9 cellular contexts compared by ENCODE assay signal in the genomic region with DNA sequence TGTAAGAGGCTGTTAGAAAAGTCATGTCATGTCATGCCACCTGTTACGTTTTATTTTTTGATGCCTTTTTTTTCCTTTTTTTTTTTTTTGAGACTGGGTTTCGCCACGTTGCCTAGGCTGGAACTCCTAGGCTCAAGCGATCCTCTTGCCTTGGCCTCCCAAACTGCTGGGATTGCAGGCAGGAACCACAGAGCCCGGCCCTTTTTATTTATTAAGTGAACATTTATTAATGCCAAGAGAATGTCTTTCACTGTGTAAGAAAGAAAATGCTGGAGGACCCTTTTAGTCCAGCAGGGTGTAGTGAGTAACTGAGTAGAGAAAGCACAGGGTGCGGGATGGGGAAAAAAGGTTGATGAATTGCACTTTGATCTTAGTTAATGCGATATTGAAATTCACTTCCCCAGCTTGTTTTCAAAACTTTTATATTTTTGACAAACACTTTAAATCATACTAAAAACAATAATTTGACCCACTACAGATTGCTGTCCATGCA. TPM values are rescaled to one million over a fixed set of nuclear protein-coding genes. Genes with fewer than 3 reads are reported as not detected.
DNase-seq lines count a peak whose midpoint lies in the region; ATAC-seq, FAIRE-seq and TF ChIP-seq lines count a peak whose summit lies in the region.
"Had no signal": no experiment of that assay in that cellular context is flagged by ENCODE, and none has a peak within 500 bp of the region (broad histone marks: within the 10 kb centered on the region; RNA-seq: fewer than 3 reads in every experiment).

No MANE protein-coding gene starts in this region.

- peaks cover 10% of the 10 kb centered on the region for H3K4me1 ChIP-seq in mammary epithelial cell (ENCODE audit: insufficient read depth, low read length)
- peaks cover 4 to 13% of the 10 kb centered on the region in 2 donors for H3K4me1 ChIP-seq in kidney (ENCODE audit: control insufficient read depth in 1 of 2, insufficient read depth in 1 of 2, low read depth in 1 of 2, low read length in 2 of 2)
- H3K4me1 ChIP-seq in vagina, result peaks cover 42% of the 10 kb centered on the region

- ATAC-seq in GM21423 (IDR thresholded peaks at IDR 0.05; ENCODE audit: unreplicated experiment), result no peak

- BruUV-seq in MCF 10A (replicated peaks; lab: Mats Ljungman, UMichigan), result no TSS peak
- BruUV-seq in mammary epithelial cell (replicated peaks; lab: Mats Ljungman, UMichigan), result no TSS peak

- H3K9ac ChIP-seq in mammary epithelial cell (ENCODE audit: insufficient read depth, low read length) (no peak overlapping the region), kidney (ENCODE audit: low read length in 2 of 2) (peak overlapping the region in 1 of 2 donors; percentile 14)

- H3K27ac ChIP-seq in mammary epithelial cell (ENCODE audit: insufficient read depth, low read depth, low read length), result no peak overlapping the region
- no peak overlapping the region for H3K27ac ChIP-seq in kidney (ENCODE audit: low read depth in 2 of 2, low read length in 2 of 2)
- H3K27ac ChIP-seq in vagina, result peak overlapping the region; percentile 100

- 80% methylated on average over 5 of the region's 7 CpGs for WGBS in mammary epithelial cell (ENCODE audit: low coverage, missing lambda C conversion rate)

- H4K20me1 ChIP-seq in mammary epithelial cell (ENCODE audit: insufficient read depth, low read length), result no peaks in the 10 kb centered on the region

- no peak overlapping the region for H3K4me3 ChIP-seq in mammary epithelial cell (replicated peaks in 1 of 3; ENCODE audit: insufficient read depth in 1 of 3, low read depth in 2 of 3, low read length in 3 of 3)
- H3K4me3 ChIP-seq in kidney (ENCODE audit: low read length in 2 of 2), result peak overlapping the region in 1 of 2 donors; percentile 17
- H3K4me3 ChIP-seq in vagina, result peak overlapping the region in 1 of 2 donors; percentile 96

- POLR2A ChIA-PET in MCF 10A (lab: Yijun Ruan, JAX), result interaction anchor here (0.6 to 6.8 kb wide), 4 partner anchors 16 to 1092 kb away, joined by 3 to 74 read pairs (median 3); partner anchors contain the start of gene CCDC117

- in situ Hi-C loops in mammary epithelial cell (cut with MboI; ENCODE audit: low sequenced_read_pairs in 2 of 2), result no loop called here

- no peak for TF ChIP-seq POLR2A in vagina (IDR thresholded peaks at IDR 0.05)

- no peaks in the 10 kb centered on the region for H3K9me3 Mint-ChIP-seq in MCF 10A (ENCODE audit: unreplicated experiment)
- no peaks in the 10 kb centered on the region for H3K9me3 Mint-ChIP-seq in T-helper 2 cell treated with Interferon-gamma antibody and Interleukin-4, amounts not matched to agents 5 μg/mL and 100 μg/mL, for 36 hours

- peaks cover 35% of the 10 kb centered on the region for H3K36me3 Mint-ChIP-seq in MCF 10A (ENCODE audit: insufficient read depth, unreplicated experiment)
- peaks cover 52% of the 10 kb centered on the region for H3K36me3 Mint-ChIP-seq in T-helper 2 cell treated with Interferon-gamma antibody and Interleukin-4, amounts not matched to agents 5 μg/mL and 100 μg/mL, for 36 hours (ENCODE audit: low read depth)

- H3K27me3 ChIP-seq in mammary epithelial cell (ENCODE audit: insufficient read depth, low read length), result no peaks in the 10 kb centered on the region
- H3K27me3 ChIP-seq in vagina, result no peaks in the 10 kb centered on the region

- no peak overlapping the region for H3K4me2 ChIP-seq in mammary epithelial cell (ENCODE audit: insufficient read depth, low read depth, low read length)

- dilution Hi-C loops in mammary epithelial cell (cut with HindIII; ENCODE audit: low sequenced_read_pairs), result no loop called here

- no peak for TF ChIP-seq CTCF in MCF 10A (IDR thresholded peaks at IDR 0.05; ENCODE audit: unreplicated experiment)
- no peak for TF ChIP-seq CTCF in mammary epithelial cell (conservative IDR thresholded peaks at IDR 0.05 in 1 of 2, IDR thresholded peaks at IDR 0.05 in 1 of 2; ENCODE audit: extremely low read depth in 1 of 2, insufficient read depth in 1 of 2, low read depth in 1 of 2, low read length in 2 of 2)
- TF ChIP-seq CTCF in kidney (IDR thresholded peaks at IDR 0.05; ENCODE audit: borderline replicate concordance, extremely low read depth, insufficient read depth), result peak; percentile 13
- no peak for TF ChIP-seq CTCF in vagina (IDR thresholded peaks at IDR 0.05)

- H2AFZ ChIP-seq in mammary epithelial cell (ENCODE audit: low read depth, low read length), result no peak overlapping the region

- intact Hi-C loops in MCF 10A (cut with micrococcal nuclease) (no loop called here), mammary epithelial cell (cut with micrococcal nuclease) (loop anchor here (5.0 to 10.0 kb wide), 2 partner anchors 82 to 465 kb away; partner anchors contain the start of genes EWSR1, RHBDD3 and ZNRF3), kidney (cut with DNase I) (no loop called here), vagina (cut with DNase I) (no loop called here)

- H3K4me1 Mint-ChIP-seq in MCF 10A (ENCODE audit: insufficient read depth, unreplicated experiment), result peaks cover 13% of the 10 kb centered on the region
- H3K4me1 Mint-ChIP-seq in T-helper 2 cell treated with Interferon-gamma antibody and Interleukin-4, amounts not matched to agents 5 μg/mL and 100 μg/mL, for 36 hours (ENCODE audit: low read depth), result peaks cover 28% of the 10 kb centered on the region

- CTCF ChIA-PET in MCF 10A (lab: Yijun Ruan, JAX) (interaction anchor here (0.6 to 1.2 kb wide), 2 partner anchors 202 to 206 kb away, joined by 3 to 10 read pairs; no protein-coding TSS in a partner anchor), mammary epithelial cell (lab: Charles Lee; ENCODE audit: low non-redundant PET) (no interaction called here)

- H3K36me3 ChIP-seq in mammary epithelial cell (ENCODE audit: insufficient read depth, low read length) (peaks cover 5% of the 10 kb centered on the region), kidney (ENCODE audit: control insufficient read depth in 1 of 2, insufficient read depth in 2 of 2, low read length in 2 of 2) (peaks cover 2 to 4% of the 10 kb centered on the region in 2 donors), vagina (peaks cover 0 to 4% of the 10 kb centered on the region in 2 donors)

- H3K9me3 ChIP-seq in mammary epithelial cell (replicated peaks; ENCODE audit: insufficient read depth, low read length) (no peaks in the 10 kb centered on the region), kidney (ENCODE audit: control insufficient read depth in 1 of 2, low read length in 2 of 2) (no peaks in the 10 kb centered on the region), vagina (no peaks in the 10 kb centered on the region)

- H3K27me3 Mint-ChIP-seq in MCF 10A (ENCODE audit: insufficient read depth, unreplicated experiment), result no peaks in the 10 kb centered on the region
- no peaks in the 10 kb centered on the region for H3K27me3 Mint-ChIP-seq in T-helper 2 cell treated with Interferon-gamma antibody and Interleukin-4, amounts not matched to agents 5 μg/mL and 100 μg/mL, for 36 hours (ENCODE audit: low read depth)

- FAIRE-seq in kidney (lab: Jason Lieb, UNC), result no peak

- H3K4me3 Mint-ChIP-seq in MCF 10A (ENCODE audit: unreplicated experiment), result peak overlapping the region; percentile 87
- peak overlapping the region; percentile 90 for H3K4me3 Mint-ChIP-seq in T-helper 2 cell treated with Interferon-gamma antibody and Interleukin-4, amounts not matched to agents 5 μg/mL and 100 μg/mL, for 36 hours

- DNase-seq in MCF 10A (ENCODE audit: unreplicated experiment), result no peak
- no peak for DNase-seq in mammary epithelial cell
- DNase-seq in T-helper 2 cell treated with Interferon-gamma antibody and Interleukin-4, amounts not matched to agents 5 μg/mL and 100 μg/mL, for 36 hours (ENCODE audit: low spot score), result no peak
- peak; percentile 14 for DNase-seq in kidney
- no peak for DNase-seq in vagina (ENCODE audit: extremely low spot score in 2 of 2)
- DNase-seq in NCI-H2029 (lab: John Stamatoyannopoulos, UW), result no peak
- DNase-seq in RKO (ENCODE audit: low spot score), result no peak
- DNase-seq: DMS79 treated with DMSO at 0.1 percent for 48 hours had no signal

- H3K79me2 ChIP-seq in mammary epithelial cell (ENCODE audit: insufficient read depth, low read length), result peaks cover 37% of the 10 kb centered on the region

- H3K27ac Mint-ChIP-seq in MCF 10A (ENCODE audit: low read depth, unreplicated experiment), result peak overlapping the region; percentile 68
- peak overlapping the region; percentile 89 for H3K27ac Mint-ChIP-seq in T-helper 2 cell treated with Interferon-gamma antibody and Interleukin-4, amounts not matched to agents 5 μg/mL and 100 μg/mL, for 36 hours

RNA-seq across cellular contexts. Expression of gene XBP1, which starts 2.3 kb away (rescaled TPM):
- total RNA-seq in MCF 10A (2022), result 274 and 429 TPM in 2 replicates
- 100 to 1,000 TPM; 166 to 224 TPM for total RNA-seq in mammary epithelial cell
- polyA plus RNA-seq in mammary epithelial cell, result 97.9 TPM
- 133 TPM for polyA minus RNA-seq in mammary epithelial cell
- total RNA-seq in kidney, result 220 TPM
- 114 TPM for polyA plus RNA-seq in kidney (ENCODE audit: insufficient read depth, low read depth, low replicate concordance)
- 141 TPM for total RNA-seq in vagina

RNA-seq across cellular contexts. Expression of gene CCDC117, which starts 30.1 kb away (rescaled TPM):
- total RNA-seq in MCF 10A (2022), result 12.1 and 14.6 TPM in 2 replicates
- total RNA-seq in mammary epithelial cell, result 10 to 100 TPM; 10.6 to 16.0 TPM
- polyA plus RNA-seq in mammary epithelial cell, result 3.8 TPM
- polyA minus RNA-seq in mammary epithelial cell, result 9.2 TPM
- total RNA-seq in kidney, result 16.8 TPM
- 8.7 TPM for polyA plus RNA-seq in kidney (ENCODE audit: insufficient read depth, low read depth, low replicate concordance)
- total RNA-seq in vagina, result 14.2 TPM
